ENCODE assay signal across 28 cellular contexts in genomic region chr9:68482548-68482947, GRCh38. TPM values are rescaled to one million over a fixed set of nuclear protein-coding genes. Genes with fewer than 3 reads are reported as not detected.
"Had no signal": no experiment of that assay in that cellular context is flagged by ENCODE, and none has a peak within 500 bp of the region (broad histone marks: within the 10 kb centered on the region; RNA-seq: fewer than 3 reads in every experiment).

No MANE protein-coding gene starts in this region.

- H3K4me3 ChIP-seq: body of pancreas, dorsolateral prefrontal cortex, mucosa of descending colon, ovary, psoas muscle, thoracic aorta had no signal

- H3K36me3 ChIP-seq: ovary had no signal

- H3K27ac ChIP-seq: body of pancreas, dorsolateral prefrontal cortex, ovary, psoas muscle, thoracic aorta had no signal

- H3K9me3 ChIP-seq: body of pancreas, ovary, psoas muscle had no signal

- FAIRE-seq: colon, frontal cortex had no signal

- DNase-seq: activated CD4-positive, alpha-beta T cell treated with anti-CD3 and anti-CD28 coated beads, Interleukin-2, amount 10 ng/mL, durations not matched to agents 24 days and 14 days; activated CD8-positive, alpha-beta T cell treated with anti-CD3 and anti-CD28 coated beads, Interleukin-2, amount 10 ng/mL, durations not matched to agents 7 days and 5 days; activated naive CD4-positive, alpha-beta T cell treated with Interleukin-2 at 50 U/mL for 16 hours; activated naive CD8-positive, alpha-beta T cell treated with anti-CD3 and anti-CD28 coated beads, Interleukin-2, amount 10 ng/mL, durations not matched to agents 7 days and 5 days; activated T-cell treated with anti-CD3 and anti-CD28 coated beads, Interleukin-2, amount 50 U/mL, for 24 hours; body of pancreas; central memory CD4-positive, alpha-beta T cell; dorsolateral prefrontal cortex; endodermal cell; head of caudate nucleus; immature natural killer cell; kidney glomerular epithelial cell; mesenchymal stem cell; mucosa of descending colon; naive thymus-derived CD8-positive, alpha-beta T cell; ovary; psoas muscle; stimulated activated CD4-positive, alpha-beta T cell treated with anti-CD3 and anti-CD28 coated beads, Interleukin-4, amount 100 ng/mL, for 24 hours; T-helper 1 cell had no signal

- H3K4me1 ChIP-seq: body of pancreas, psoas muscle had no signal

- ATAC-seq: activated CD8-positive, alpha-beta T cell treated with anti-CD3 and anti-CD28 coated beads, Interleukin-2, amount 10 ng/mL, durations not matched to agents 7 days and 5 days; body of pancreas; mucosa of descending colon; naive thymus-derived CD8-positive, alpha-beta T cell; psoas muscle; sciatic nerve; stimulated activated effector memory CD8-positive, alpha-beta T cell treated with anti-CD3 and anti-CD28 coated beads, Interleukin-12 subunit alpha, Interleukin-12 subunit beta, amount 100 ng/mL, for 72 hours had no signal

- H3K27me3 ChIP-seq: body of pancreas, ovary had no signal

RNA-seq across cellular contexts. Expression of gene TMEM252, which starts 58.1 kb away (rescaled TPM):
- total RNA-seq: activated CD4-positive, alpha-beta T cell treated with anti-CD3 and anti-CD28 coated beads, Interleukin-2, amount 10 ng/mL, durations not matched to agents 24 days and 14 days; activated CD8-positive, alpha-beta T cell treated with anti-CD3 and anti-CD28 coated beads, Interleukin-2, amount 10 ng/mL, durations not matched to agents 7 days and 5 days; activated naive CD8-positive, alpha-beta T cell treated with anti-CD3 and anti-CD28 coated beads, Interleukin-2, amount 10 ng/mL, durations not matched to agents 7 days and 5 days; activated T-helper 2 cell treated with anti-CD3 and anti-CD28 coated beads, Interferon-gamma antibody, Interleukin-2, Interleukin-4, amounts not matched to agents 10 μg/mL and 5 μg/mL and 100 μg/mL, durations not matched to agents 14 hours and 24 hours and 36 hours; body of pancreas; endodermal cell; epithelial cell of proximal tubule; frontal cortex; lower leg skin; naive thymus-derived CD8-positive, alpha-beta T cell; psoas muscle; sciatic nerve; thoracic aorta; ureter had no signal
- polyA plus RNA-seq: immature natural killer cell; naive thymus-derived CD8-positive, alpha-beta T cell; ovary; psoas muscle had no signal
